Comparison of ENCODE assay signal across 24 cellular contexts in the genomic region with DNA sequence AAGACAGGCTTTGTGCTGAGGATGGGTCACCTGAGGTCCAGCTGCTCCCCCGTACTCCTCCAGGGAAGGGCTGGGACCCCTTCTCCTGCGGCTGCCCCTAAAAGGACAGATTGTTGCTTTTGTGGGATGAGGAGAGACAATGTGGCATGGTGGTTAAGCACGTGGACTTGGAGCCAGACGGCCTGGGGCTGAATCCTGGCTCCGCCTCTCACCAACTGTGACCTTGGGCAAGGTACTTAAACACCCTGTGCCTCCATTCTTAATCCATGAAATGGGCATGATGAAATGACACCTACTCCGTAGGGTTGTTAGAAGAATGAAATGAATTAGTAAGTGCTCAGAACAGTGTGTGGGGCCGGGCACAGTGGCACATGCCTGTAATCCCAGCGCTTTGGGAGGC. TPM values are rescaled to one million over a fixed set of nuclear protein-coding genes. Genes with fewer than 3 reads are reported as not detected.
DNase-seq lines count a peak whose midpoint lies in the region; ATAC-seq and TF ChIP-seq lines count a peak whose summit lies in the region.
"Had no signal": no experiment of that assay in that cellular context is flagged by ENCODE, and none has a peak within 500 bp of the region (broad histone marks: within the 10 kb centered on the region; RNA-seq: fewer than 3 reads in every experiment).

No MANE protein-coding gene starts in this region.

- no peaks in the 10 kb centered on the region for H4K20me1 ChIP-seq in OCI-LY1 (ENCODE audit: insufficient read depth, low read length)

- TF ChIP-seq CTCF in OCI-LY1 (IDR thresholded peaks at IDR 0.05; ENCODE audit: low read length) (no peak), transverse colon (IDR thresholded peaks at IDR 0.05) (no peak)

- DNase-seq in activated naive CD8-positive, alpha-beta T cell treated with anti-CD3 and anti-CD28 coated beads, Interleukin-2, amount 50 U/mL, for 24 hours = no peak
- no peak for DNase-seq in activated naive CD8-positive, alpha-beta T cell treated with anti-CD3 and anti-CD28 coated beads for 36 hours
- no peak for DNase-seq in transverse colon
- no peak for DNase-seq in left ventricle myocardium superior
- DNase-seq: 8988T; activated CD4-positive, alpha-beta T cell treated with anti-CD3 and anti-CD28 coated beads, Interleukin-2, amount 50 U/mL, for 1 hour; activated T-cell treated with anti-CD3 and anti-CD28 coated beads, Interleukin-2, amount 50 U/mL, for 48 hours; CD8-positive, alpha-beta T cell; DMS 273 treated with DMSO at 0.1 percent for 48 hours; NCI-H2029 treated with DMSO at 0.1 percent for 48 hours; NCI-H2227 treated with DMSO at 0.1 percent for 48 hours; NCI-H774; ovary; PC-3; retina had no signal

- no peaks in the 10 kb centered on the region for H3K36me3 ChIP-seq in OCI-LY1 (ENCODE audit: insufficient read depth, low read length)
- H3K36me3 ChIP-seq in transverse colon = no peaks in the 10 kb centered on the region
- H3K36me3 ChIP-seq: HAP-1, left lung, ovary had no signal

- H3K27ac ChIP-seq in OCI-LY1 (ENCODE audit: low read depth, low read length, poor library complexity, severe bottlenecking) (peak overlapping the region; percentile 96), transverse colon (peak overlapping the region in 3 of 4 donors; percentile 16 to 52 (median 44))
- H3K27ac ChIP-seq: ovary had no signal

- peak overlapping the region; percentile 77 for H3K4me2 ChIP-seq in OCI-LY1 (ENCODE audit: low read length)
- H3K4me2 ChIP-seq: smooth muscle cell had no signal

- no peaks in the 10 kb centered on the region for H3K9me3 ChIP-seq in OCI-LY1 (ENCODE audit: low read length)
- H3K9me3 ChIP-seq in transverse colon = no peaks in the 10 kb centered on the region
- H3K9me3 ChIP-seq: HAP-1, left lung, ovary had no signal

- H3K27me3 ChIP-seq in OCI-LY1 (ENCODE audit: insufficient read depth, low read length) = no peaks in the 10 kb centered on the region
- H3K27me3 ChIP-seq in transverse colon = no peaks in the 10 kb centered on the region
- H3K27me3 ChIP-seq: left lung, ovary had no signal

- peak overlapping the region; percentile 62 for H3K4me3 ChIP-seq in OCI-LY1 (ENCODE audit: low read depth, low read length, poor library complexity, severe bottlenecking)
- no peak overlapping the region for H3K4me3 ChIP-seq in transverse colon
- H3K4me3 ChIP-seq: HAP-1, left lung, ovary, smooth muscle cell had no signal

- H3K9me3 Mint-ChIP-seq in activated naive CD8-positive, alpha-beta T cell treated with anti-CD3 and anti-CD28 coated beads, Interleukin-2, amount 50 U/mL, for 24 hours = no peaks in the 10 kb centered on the region
- H3K9me3 Mint-ChIP-seq in activated naive CD8-positive, alpha-beta T cell treated with anti-CD3 and anti-CD28 coated beads for 36 hours = no peaks in the 10 kb centered on the region
- no peaks in the 10 kb centered on the region for H3K9me3 Mint-ChIP-seq in dendritic cell treated with granulocyte-macrophage colony-stimulating factor and Interleukin-4, amounts not matched to agents 40 ng/mL and 50 ng/mL, for 4 days
- H3K9me3 Mint-ChIP-seq: CD8-positive, alpha-beta T cell; naive thymus-derived CD8-positive, alpha-beta T cell had no signal

- no peaks in the 10 kb centered on the region for H3F3A ChIP-seq in OCI-LY1 (ENCODE audit: insufficient read depth, low read length)

- H3K4me1 Mint-ChIP-seq in activated naive CD8-positive, alpha-beta T cell treated with anti-CD3 and anti-CD28 coated beads, Interleukin-2, amount 50 U/mL, for 24 hours = peaks cover 22% of the 10 kb centered on the region
- H3K4me1 Mint-ChIP-seq in activated naive CD8-positive, alpha-beta T cell treated with anti-CD3 and anti-CD28 coated beads for 36 hours = peaks cover 4% of the 10 kb centered on the region
- H3K4me1 Mint-ChIP-seq in dendritic cell treated with granulocyte-macrophage colony-stimulating factor and Interleukin-4, amounts not matched to agents 40 ng/mL and 50 ng/mL, for 4 days (ENCODE audit: low read depth) = peaks cover 45% of the 10 kb centered on the region

- peaks cover 8% of the 10 kb centered on the region; the same call in 1 of the 2 replicates for H3K79me2 ChIP-seq in OCI-LY1 (ENCODE audit: insufficient read depth, low read length)

- peak overlapping the region; percentile 86 for H3K9ac ChIP-seq in OCI-LY1 (ENCODE audit: low read length)

- H3K27ac Mint-ChIP-seq in activated naive CD8-positive, alpha-beta T cell treated with anti-CD3 and anti-CD28 coated beads, Interleukin-2, amount 50 U/mL, for 24 hours = no peak overlapping the region
- H3K27ac Mint-ChIP-seq in activated naive CD8-positive, alpha-beta T cell treated with anti-CD3 and anti-CD28 coated beads for 36 hours = no peak overlapping the region
- H3K27ac Mint-ChIP-seq in dendritic cell treated with granulocyte-macrophage colony-stimulating factor and Interleukin-4, amounts not matched to agents 40 ng/mL and 50 ng/mL, for 4 days = peak overlapping the region; percentile 82
- H3K27ac Mint-ChIP-seq: brain; CD8-positive, alpha-beta T cell had no signal

- no peaks in the 10 kb centered on the region for H3K9me2 ChIP-seq in OCI-LY1 (ENCODE audit: low read depth, low read length)

- no peaks in the 10 kb centered on the region for H3K27me3 Mint-ChIP-seq in activated naive CD8-positive, alpha-beta T cell treated with anti-CD3 and anti-CD28 coated beads, Interleukin-2, amount 50 U/mL, for 24 hours
- H3K27me3 Mint-ChIP-seq in activated naive CD8-positive, alpha-beta T cell treated with anti-CD3 and anti-CD28 coated beads for 36 hours = peaks cover 4% of the 10 kb centered on the region
- H3K27me3 Mint-ChIP-seq in dendritic cell treated with granulocyte-macrophage colony-stimulating factor and Interleukin-4, amounts not matched to agents 40 ng/mL and 50 ng/mL, for 4 days = peaks cover 5% of the 10 kb centered on the region
- H3K27me3 Mint-ChIP-seq: naive thymus-derived CD8-positive, alpha-beta T cell had no signal

- in situ Hi-C loops in transverse colon (cut with MboI; ENCODE audit: low pct_ligation_motif_present in 1 of 4, low pct_unique_long_range_greater_than_20kb in 1 of 4, low sequenced_read_pairs in 3 of 4) = loop anchor here in 3 of 4 donors (10.0 to 25.0 kb wide), 5 partner anchors 377 to 1202 kb away; partner anchors contain the start of genes ATMIN (in 3 of the 3) and DYNLRB2 (in 1 of the 3)

- no peaks in the 10 kb centered on the region for H3K36me3 Mint-ChIP-seq in activated naive CD8-positive, alpha-beta T cell treated with anti-CD3 and anti-CD28 coated beads, Interleukin-2, amount 50 U/mL, for 24 hours (ENCODE audit: low read depth)
- H3K36me3 Mint-ChIP-seq in activated naive CD8-positive, alpha-beta T cell treated with anti-CD3 and anti-CD28 coated beads for 36 hours = no peaks in the 10 kb centered on the region
- no peaks in the 10 kb centered on the region for H3K36me3 Mint-ChIP-seq in dendritic cell treated with granulocyte-macrophage colony-stimulating factor and Interleukin-4, amounts not matched to agents 40 ng/mL and 50 ng/mL, for 4 days (ENCODE audit: low read depth)
- H3K36me3 Mint-ChIP-seq: brain; CD8-positive, alpha-beta T cell; naive thymus-derived CD8-positive, alpha-beta T cell had no signal

- no peak for TF ChIP-seq POLR2A in transverse colon (IDR thresholded peaks at IDR 0.05)

- ATAC-seq in activated naive CD8-positive, alpha-beta T cell treated with anti-CD3 and anti-CD28 coated beads, Interleukin-2, amount 50 U/mL, for 24 hours = no peak
- ATAC-seq in left ventricle myocardium superior = no peak
- no peak for ATAC-seq in GM18498 (IDR thresholded peaks at IDR 0.05; ENCODE audit: unreplicated experiment)
- ATAC-seq in GM21360 (IDR thresholded peaks at IDR 0.05; ENCODE audit: unreplicated experiment) = no peak
- ATAC-seq: CD8-positive, alpha-beta T cell; naive thymus-derived CD8-positive, alpha-beta T cell; PC-3 had no signal

- H2AFZ ChIP-seq in OCI-LY1 (ENCODE audit: low read length) = no peak overlapping the region

- 81% methylated on average over 8 of the region's 8 CpGs; no CpG with 5 or more reads in 1 of the 2 donors for WGBS in transverse colon (ENCODE audit: low coverage in 1 of 2), 2 donors

- intact Hi-C loops in dendritic cell treated with granulocyte-macrophage colony-stimulating factor and Interleukin-4, amounts not matched to agents 40 ng/mL and 50 ng/mL, for 4 days (cut with micrococcal nuclease) = loop anchor here (5.0 to 10.0 kb wide), 4 partner anchors 133 to 705 kb away; partner anchors contain the start of gene ATMIN
- intact Hi-C loops in transverse colon (cut with DNase I; ENCODE audit: low total_unique reads) = loop anchor here (10.0 kb wide), 3 partner anchors 375 to 705 kb away; partner anchors contain the start of gene ATMIN
- intact Hi-C loops in left ventricle myocardium superior (cut with micrococcal nuclease) = no loop called here

- H3K4me3 Mint-ChIP-seq in activated naive CD8-positive, alpha-beta T cell treated with anti-CD3 and anti-CD28 coated beads, Interleukin-2, amount 50 U/mL, for 24 hours = peak overlapping the region; percentile 11
- H3K4me3 Mint-ChIP-seq in activated naive CD8-positive, alpha-beta T cell treated with anti-CD3 and anti-CD28 coated beads for 36 hours = no peak overlapping the region
- no peak overlapping the region for H3K4me3 Mint-ChIP-seq in dendritic cell treated with granulocyte-macrophage colony-stimulating factor and Interleukin-4, amounts not matched to agents 40 ng/mL and 50 ng/mL, for 4 days
- H3K4me3 Mint-ChIP-seq: brain; CD8-positive, alpha-beta T cell had no signal

- peaks cover 53% of the 10 kb centered on the region for H3K4me1 ChIP-seq in OCI-LY1 (ENCODE audit: insufficient read depth, low read length, severe bottlenecking)
- peaks cover 0 to 12% (median 9%) of the 10 kb centered on the region in 4 donors for H3K4me1 ChIP-seq in transverse colon

- no peak for TF ChIP-seq EP300 in transverse colon (IDR thresholded peaks at IDR 0.05; ENCODE audit: low read depth)

RNA-seq across cellular contexts. Expression of gene PLCG2, which starts 39.6 kb away (rescaled TPM):
- 1 to 10 TPM; 7.7 to 8.1 TPM for total RNA-seq in activated naive CD8-positive, alpha-beta T cell treated with anti-CD3 and anti-CD28 coated beads for 36 hours
- total RNA-seq in transverse colon (10 to 100 TPM in 3 of 4 donors, 1 to 10 TPM in 1; 9.0 to 65.9 (median 28.6) TPM), left ventricle myocardium superior (5.2 TPM)
